ENCODE assay signal across 14 cellular contexts in the genomic region with DNA sequence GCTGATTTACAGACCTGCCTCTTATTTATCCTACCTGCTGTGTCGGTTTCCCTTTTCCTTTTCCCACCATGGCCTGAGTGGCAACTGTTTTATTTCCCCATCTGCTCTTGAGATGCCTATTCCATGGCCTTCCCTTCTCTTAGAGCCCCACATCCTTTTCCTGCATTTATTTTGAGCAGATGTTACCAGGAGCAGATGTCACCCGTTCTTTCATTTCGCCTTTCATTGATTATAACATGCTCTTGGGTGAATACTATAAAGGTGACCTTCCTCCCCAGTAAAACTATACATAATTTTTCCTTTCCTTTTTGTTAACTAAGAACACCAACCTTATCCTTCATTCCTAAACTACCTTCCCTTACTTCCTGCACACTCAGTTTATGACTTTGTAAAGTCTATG. TPM values are rescaled to one million over a fixed set of nuclear protein-coding genes. Genes with fewer than 3 reads are reported as not detected.
A peak's percentile ranks its signal among the peaks of the same experiment; 100 is the strongest.
DNase-seq lines count a peak whose midpoint lies in the region; ATAC-seq, FAIRE-seq and TF ChIP-seq lines count a peak whose summit lies in the region.
"Had no signal": no experiment of that assay in that cellular context is flagged by ENCODE, and none has a peak within 500 bp of the region (broad histone marks: within the 10 kb centered on the region; RNA-seq: fewer than 3 reads in every experiment).

No MANE protein-coding gene starts in this region.

- H3K4me3 Mint-ChIP-seq in GM23338, result no peak overlapping the region
- no peak overlapping the region for H3K4me3 Mint-ChIP-seq in activated CD4-positive, alpha-beta T cell treated with anti-CD3 and anti-CD28 coated beads, Interleukin-2, amount 10 ng/mL, durations not matched to agents 7 days and 5 days
- H3K4me3 Mint-ChIP-seq: CD8-positive, alpha-beta memory T cell had no signal

- 0 out of 2 replicates have a peak overlapping the region, but pooled peaks have one; percentile 87 for H2AFZ ChIP-seq in GM23338
- H2AFZ ChIP-seq in K562 (ENCODE audit: low read depth, low read length), result peak overlapping the region; percentile 82; the same call in 1 of the 2 replicates

- no peaks in the 10 kb centered on the region for H3K27me3 Mint-ChIP-seq in GM23338 (ENCODE audit: insufficient read depth, low read depth, poor library complexity)
- H3K27me3 Mint-ChIP-seq in activated CD4-positive, alpha-beta T cell treated with anti-CD3 and anti-CD28 coated beads, Interleukin-2, amount 10 ng/mL, durations not matched to agents 7 days and 5 days, result peaks cover 10% of the 10 kb centered on the region
- H3K27me3 Mint-ChIP-seq: CD8-positive, alpha-beta memory T cell had no signal

- no peaks in the 10 kb centered on the region for H3K27me3 ChIP-seq in GM23338 (ENCODE audit: insufficient read depth)
- no peaks in the 10 kb centered on the region for H3K27me3 ChIP-seq in K562 (ENCODE audit: control insufficient read depth in 2 of 2, insufficient read depth in 2 of 2, low read length in 2 of 2)

- H3K4me3 ChIP-seq in GM23338 (no peak overlapping the region), K562 (no peak overlapping the region)

- TF ChIP-seq RAD21 in K562 (CRISPR knock-in tag; conservative IDR thresholded peaks at IDR 0.05 in 1 of 2, IDR thresholded peaks at IDR 0.05 in 1 of 2), result no peak

- no peak for FAIRE-seq in K562 (lab: Jason Lieb, UNC)
- FAIRE-seq: H54 had no signal

- TF ChIP-seq EP300 in K562 (IDR thresholded peaks at IDR 0.05; ENCODE audit: low read length), result no peak

- H3K79me2 ChIP-seq in GM23338 (replicated peaks; ENCODE audit: insufficient read depth), result no peaks in the 10 kb centered on the region
- H3K79me2 ChIP-seq in K562 (ENCODE audit: control insufficient read depth, insufficient read depth, low read length), result no peaks in the 10 kb centered on the region

- H3K9me1 ChIP-seq in K562 (ENCODE audit: control insufficient read depth, insufficient read depth, low read length), result no peaks in the 10 kb centered on the region

- BruUV-seq in K562 (replicated peaks; lab: Mats Ljungman, UMichigan), result no TSS peak

- 59% methylated on average over 3 of the region's 3 CpGs for WGBS in K562 (ENCODE audit: insufficient coverage, low coverage, missing lambda C conversion rate)

- TF ChIP-seq POLR2A in K562 (conservative IDR thresholded peaks at IDR 0.05), result no peak

- no peaks in the 10 kb centered on the region for H3K9me3 ChIP-seq in K562 (replicated peaks; ENCODE audit: control insufficient read depth, insufficient read depth, low read depth, low read length)
- H3K9me3 ChIP-seq: Caco-2 had no signal

- CTCF ChIA-PET in K562 (lab: Yijun Ruan, JAX; ENCODE audit: low intra/inter-chr PET ratio), result no interaction called here
- CTCF ChIA-PET in activated CD4-positive, alpha-beta T cell treated with anti-CD3 and anti-CD28 coated beads, Interleukin-2, amount 10 ng/mL, durations not matched to agents 7 days and 5 days (lab: Charles Lee), result no interaction called here

- H3K36me3 ChIP-seq in GM23338 (ENCODE audit: insufficient read depth) (no peaks in the 10 kb centered on the region), K562 (ENCODE audit: control insufficient read depth, insufficient read depth, low read length) (no peaks in the 10 kb centered on the region)

- POLR2A ChIA-PET in K562 (lab: Yijun Ruan, JAX), result no interaction called here
- POLR2A ChIA-PET in activated CD4-positive, alpha-beta T cell treated with anti-CD3 and anti-CD28 coated beads, Interleukin-2, amount 10 ng/mL, durations not matched to agents 7 days and 5 days (lab: Charles Lee), result no interaction called here

- no peaks in the 10 kb centered on the region for H3K4me1 Mint-ChIP-seq in GM23338
- no peaks in the 10 kb centered on the region for H3K4me1 Mint-ChIP-seq in activated CD4-positive, alpha-beta T cell treated with anti-CD3 and anti-CD28 coated beads, Interleukin-2, amount 10 ng/mL, durations not matched to agents 7 days and 5 days
- H3K4me1 Mint-ChIP-seq: CD8-positive, alpha-beta memory T cell had no signal

- H3K4me2 ChIP-seq in GM23338 (no peak overlapping the region), K562 (ENCODE audit: insufficient read depth, low read length) (no peak overlapping the region)

- no peaks in the 10 kb centered on the region for H3K9me3 Mint-ChIP-seq in GM23338
- H3K9me3 Mint-ChIP-seq in activated CD4-positive, alpha-beta T cell treated with anti-CD3 and anti-CD28 coated beads, Interleukin-2, amount 10 ng/mL, durations not matched to agents 7 days and 5 days, result no peaks in the 10 kb centered on the region

- ATAC-seq in GM23338, result no peak
- ATAC-seq in K562, result no peak; the same call in 2 of the 3 replicates
- ATAC-seq: HCT116 had no signal

- H3K4me1 ChIP-seq in GM23338 (ENCODE audit: insufficient read depth) (peaks cover 6% of the 10 kb centered on the region; the same call in 1 of the 2 replicates), K562 (replicated peaks in 1 of 2; ENCODE audit: control insufficient read depth in 2 of 2, insufficient read depth in 2 of 2, low read length in 2 of 2) (no peaks in the 10 kb centered on the region; a peak in 1 of 5 replicates)

- H3K27ac ChIP-seq in GM23338 (ENCODE audit: low read depth) (no peak overlapping the region), K562 (ENCODE audit: extremely low read depth, low read depth, low read length) (no peak overlapping the region)
- H3K27ac ChIP-seq: 22Rv1, HL-60 had no signal

- DNase-seq in DMS 273 (lab: John Stamatoyannopoulos, UW; ENCODE audit: unreplicated experiment) (peak; percentile 54), GM23338 (ENCODE audit: low spot score) (no peak), NCI-H69 (lab: John Stamatoyannopoulos, UW) (peak; percentile 2), K562 (ENCODE audit: extremely low read depth in 1 of 4, low spot score in 3 of 4) (no peak), NCI-H1694 treated with DMSO at 0.1 percent for 48 hours (lab: John Stamatoyannopoulos, UW) (no peak)
- no peak for DNase-seq in stimulated activated CD8-positive, alpha-beta memory T cell treated with anti-CD3 and anti-CD28 coated beads, Interleukin-4, amount 100 ng/mL, for 48 hours
- no peak for DNase-seq in activated CD4-positive, alpha-beta T cell treated with anti-CD3 and anti-CD28 coated beads, Interleukin-2, amount 10 ng/mL, durations not matched to agents 7 days and 5 days
- DNase-seq: Caco-2; CD8-positive, alpha-beta memory T cell had no signal

- intact Hi-C loops in K562 (cut with micrococcal nuclease), result no loop called here

- TF ChIP-seq CTCF in GM23338 (conservative IDR thresholded peaks at IDR 0.05; ENCODE audit: low read depth in 2 of 2), result no peak
- TF ChIP-seq CTCF in K562 (IDR thresholded peaks at IDR 0.05 in 2 of 3, conservative IDR thresholded peaks at IDR 0.05 in 1 of 3; ENCODE audit: insufficient read depth in 2 of 3, low read depth in 1 of 3, low read length in 3 of 3), result no peak

- no peak overlapping the region for H3K9ac ChIP-seq in K562 (ENCODE audit: insufficient read depth in 1 of 2, low read depth in 2 of 2, low read length in 2 of 2)

- no peak overlapping the region for H3K27ac Mint-ChIP-seq in GM23338
- H3K27ac Mint-ChIP-seq in activated CD4-positive, alpha-beta T cell treated with anti-CD3 and anti-CD28 coated beads, Interleukin-2, amount 10 ng/mL, durations not matched to agents 7 days and 5 days, result no peak overlapping the region
- H3K27ac Mint-ChIP-seq: CD8-positive, alpha-beta memory T cell had no signal

- H3K36me3 Mint-ChIP-seq in GM23338 (ENCODE audit: low read depth), result no peaks in the 10 kb centered on the region
- H3K36me3 Mint-ChIP-seq in activated CD4-positive, alpha-beta T cell treated with anti-CD3 and anti-CD28 coated beads, Interleukin-2, amount 10 ng/mL, durations not matched to agents 7 days and 5 days (ENCODE audit: low read depth), result no peaks in the 10 kb centered on the region
- H3K36me3 Mint-ChIP-seq: CD8-positive, alpha-beta memory T cell had no signal

- no peaks in the 10 kb centered on the region for H3F3A ChIP-seq in GM23338 (replicated peaks; ENCODE audit: low read depth)

- H4K20me1 ChIP-seq in GM23338 (replicated peaks; ENCODE audit: insufficient read depth) (no peaks in the 10 kb centered on the region), K562 (replicated peaks; ENCODE audit: control insufficient read depth, insufficient read depth, low read length) (no peaks in the 10 kb centered on the region)

- H3K9me2 ChIP-seq in GM23338 (ENCODE audit: insufficient read depth), result no peaks in the 10 kb centered on the region

- in situ Hi-C loops in K562 (cut with MboI), result no loop called here

TF ChIP-seq in GM23338, 12 proteins besides CTCF, POLR2A, EP300 and RAD21 (continues in another document):
- TF ChIP-seq CREB1 (CRISPR knock-in tag; IDR thresholded peaks at IDR 0.05; ENCODE audit: low read depth) (no peak), ZNF114 (CRISPR knock-in tag; IDR thresholded peaks at IDR 0.05) (no peak), POLR2AphosphoS5 (IDR thresholded peaks at IDR 0.05; ENCODE audit: low read depth) (no peak), EZH2 (IDR thresholded peaks at IDR 0.05; ENCODE audit: low read depth, unreplicated experiment) (no peak)

RNA-seq across cellular contexts. Expression of gene P2RY1, which starts 8.5 kb away (rescaled TPM):
- 54.6 and 59.8 TPM in 2 replicates for total RNA-seq in GM23338 (2014; rRNA removed; shearing (Covaris generic))
- polyA plus RNA-seq in GM23338 (2016; fragmentation: Nextera tagmentation; extraction: Ambion mirVana) (12.5 and 15.2 TPM in 2 replicates), K562 (2011; rRNA removed) (17.0 and 20.4 TPM in 2 replicates), K562 (2014; fragmentation: Illumina TruSeq; extraction: Trizol) (18.0 and 18.6 TPM in 2 replicates), K562 (2014; fragmentation: Nextera tagmentation; extraction: Ambion mirVana) (1 to 10 TPM; 6.0 TPM), K562 (2014; rRNA removed) (17.8 and 18.4 TPM in 2 replicates)
- 18.7 and 47.0 TPM in 2 replicates for total RNA-seq in K562 (2011; cell fraction: chromatin; rRNA removed; ENCODE audit: low replicate concordance)
- 20.0 and 27.2 TPM in 2 replicates for total RNA-seq in K562 (2011; cell fraction: nucleolus; rRNA removed)
- 30.1 and 34.5 TPM in 2 replicates for total RNA-seq in K562 (2011; cell fraction: nucleoplasm; rRNA removed)
- total RNA-seq in K562 (2014; rRNA removed) (21.4 and 21.9 TPM in 2 replicates), K562 (2014; rRNA removed; fragmentation: Illumina TruSeq; extraction: Trizol) (27.9 and 30.3 TPM in 2 replicates), K562 (2015; rRNA removed; fragmentation: Illumina TruSeq; extraction: Trizol) (17.5 and 18.1 TPM in 2 replicates), K562 (2021) (23.1 and 24.3 TPM in 2 replicates)
- 9.4 and 13.7 TPM in 2 replicates for polyA plus RNA-seq in K562 (2011; cell fraction: cytosol; rRNA removed)
- 16.9 and 21.5 TPM in 2 replicates for polyA plus RNA-seq in K562 (2011; cell fraction: nucleus; rRNA removed)
- polyA plus RNA-seq in K562 (2012), result 10.0 and 11.2 TPM in 2 replicates
- 29.4 and 36.2 TPM in 2 replicates for polyA minus RNA-seq in K562 (2011; rRNA and poly(A)+ RNA removed)
- 18.5 and 21.0 TPM in 2 replicates for polyA minus RNA-seq in K562 (2011; cell fraction: cytosol; rRNA and poly(A)+ RNA removed)
- 22.1 and 35.8 TPM in 2 replicates for polyA minus RNA-seq in K562 (2011; cell fraction: nucleus; rRNA and poly(A)+ RNA removed)
- total RNA-seq in activated CD4-positive, alpha-beta T cell treated with anti-CD3 and anti-CD28 coated beads, Interleukin-2, amount 10 ng/mL, durations not matched to agents 7 days and 5 days, result under 1 TPM; 0.17 to 0.19 TPM
- polyA plus RNA-seq: BJ; CD8-positive, alpha-beta memory T cell had no signal

Comparison
In these comparisons a context has a peak if more than half of its experiments do, and no peak if none do; other contexts are left out.
1. DNase-seq: peak in DMS 273 (single experiment) and NCI-H69 (single experiment); none in GM23338 (single experiment), K562 (0 of 4), NCI-H1694 treated with DMSO at 0.1 percent for 48 hours (single experiment), stimulated activated CD8-positive, alpha-beta memory T cell treated with anti-CD3 and anti-CD28 coated beads, Interleukin-4, amount 100 ng/mL, for 48 hours (single experiment) and activated CD4-positive, alpha-beta T cell treated with anti-CD3 and anti-CD28 coated beads, Interleukin-2, amount 10 ng/mL, durations not matched to agents 7 days and 5 days (single experiment).
2. RNA of gene P2RY1, which starts 8.5 kb away (total RNA-seq): 54.6 to 59.8 TPM in GM23338 and 17.5 to 47.0 TPM in K562; 0.17 to 0.19 TPM in activated CD4-positive, alpha-beta T cell treated with anti-CD3 and anti-CD28 coated beads, Interleukin-2, amount 10 ng/mL, durations not matched to agents 7 days and 5 days; every median in the first group is over 10 times any median in the second.